Comparison of ENCODE assay signal across 18 cellular contexts in genomic region chr3:195887670-195888069, GRCh38. TPM values are rescaled to one million over a fixed set of nuclear protein-coding genes. Genes with fewer than 3 reads are reported as not detected.
A peak's percentile ranks its signal among the peaks of the same experiment; 100 is the strongest.
DNase-seq lines count a peak whose midpoint lies in the region; ATAC-seq, FAIRE-seq and TF ChIP-seq lines count a peak whose summit lies in the region.
"Had no signal": no experiment of that assay in that cellular context is flagged by ENCODE, and none has a peak within 500 bp of the region (broad histone marks: within the 10 kb centered on the region; RNA-seq: fewer than 3 reads in every experiment).

No MANE protein-coding gene starts in this region.

- no peak overlapping the region for H2BK15ac ChIP-seq in H9 (ENCODE audit: low read depth, low read length)

- H2BK120ac ChIP-seq in H9 (ENCODE audit: low read depth, low read length, poor library complexity, severe bottlenecking), result no peak overlapping the region

- DNase-seq in activated naive CD8-positive, alpha-beta T cell treated with anti-CD3 and anti-CD28 coated beads for 36 hours, result no peak
- no peak for DNase-seq in activated naive CD8-positive, alpha-beta T cell treated with anti-CD3 and anti-CD28 coated beads, Interleukin-2, amount 50 U/mL, for 24 hours
- DNase-seq in H9 (no peak), K562 (ENCODE audit: extremely low read depth in 1 of 4, low spot score in 3 of 4) (no peak), psoas muscle (peak in 1 of 2 donors; percentile 43), nucleus accumbens (lab: John Stamatoyannopoulos, UW) (no peak)
- no peak for DNase-seq in activated T-cell treated with anti-CD3 and anti-CD28 coated beads, Interleukin-2, amount 50 U/mL, for 4 hours
- DNase-seq: 8988T, DND-41, GM23248, NCI-H1105 treated with DMSO at 0.1 percent for 48 hours, NCI-H1694, NCI-H774, SHP77 treated with DMSO at 0.1 percent for 48 hours had no signal

- peaks cover 4% of the 10 kb centered on the region for H3K9me1 ChIP-seq in K562 (ENCODE audit: control insufficient read depth, insufficient read depth, low read length)

- no peak overlapping the region for H2BK5ac ChIP-seq in H9 (ENCODE audit: insufficient read length, low read length)

- no peaks in the 10 kb centered on the region for H3K9me3 ChIP-seq in H9 (ENCODE audit: control insufficient read depth, low read depth, low read length)
- H3K9me3 ChIP-seq in K562 (replicated peaks; ENCODE audit: control insufficient read depth, insufficient read depth, low read depth, low read length), result peaks cover 1% of the 10 kb centered on the region; the same call in 1 of the 2 replicates
- H3K9me3 ChIP-seq in psoas muscle, result no peaks in the 10 kb centered on the region

- H3K79me1 ChIP-seq in H9 (ENCODE audit: insufficient read depth, low read depth, low read length, poor library complexity, severe bottlenecking), result no peaks in the 10 kb centered on the region

- no peak overlapping the region for H3K4me3 Mint-ChIP-seq in activated naive CD8-positive, alpha-beta T cell treated with anti-CD3 and anti-CD28 coated beads for 36 hours
- H3K4me3 Mint-ChIP-seq in activated naive CD8-positive, alpha-beta T cell treated with anti-CD3 and anti-CD28 coated beads, Interleukin-2, amount 50 U/mL, for 24 hours, result no peak overlapping the region
- H3K4me3 Mint-ChIP-seq in H9, result no peak overlapping the region
- no peak overlapping the region for H3K4me3 Mint-ChIP-seq in activated T-cell treated with anti-CD3 and anti-CD28 coated beads, Interleukin-2, amount 50 U/mL, for 4 hours
- H3K4me3 Mint-ChIP-seq: B cell had no signal

- H4K5ac ChIP-seq in H9 (ENCODE audit: insufficient read length, low read depth, low read length), result no peak overlapping the region

- no peak overlapping the region for H2AK5ac ChIP-seq in H9 (ENCODE audit: insufficient read length, low read length)

- H3K9me3 Mint-ChIP-seq in activated naive CD8-positive, alpha-beta T cell treated with anti-CD3 and anti-CD28 coated beads for 36 hours, result no peaks in the 10 kb centered on the region
- H3K9me3 Mint-ChIP-seq in activated naive CD8-positive, alpha-beta T cell treated with anti-CD3 and anti-CD28 coated beads, Interleukin-2, amount 50 U/mL, for 24 hours, result no peaks in the 10 kb centered on the region
- H3K9me3 Mint-ChIP-seq in H9, result no peaks in the 10 kb centered on the region
- no peaks in the 10 kb centered on the region for H3K9me3 Mint-ChIP-seq in activated T-cell treated with anti-CD3 and anti-CD28 coated beads, Interleukin-2, amount 50 U/mL, for 4 hours

- intact Hi-C loops in K562 (cut with micrococcal nuclease) (loop anchor here (2.0 kb wide), 1 partner anchor 25 kb away; no protein-coding TSS in a partner anchor), psoas muscle (cut with DNase I) (no loop called here)

- H4K20me1 ChIP-seq in H9 (ENCODE audit: control insufficient read depth, insufficient read depth, insufficient read length) (no peaks in the 10 kb centered on the region), K562 (replicated peaks; ENCODE audit: control insufficient read depth, insufficient read depth, low read length) (no peaks in the 10 kb centered on the region)

- no peak overlapping the region for H3K9ac ChIP-seq in H9 (ENCODE audit: extremely low read depth, insufficient read length, low read length)
- no peak overlapping the region for H3K9ac ChIP-seq in K562 (ENCODE audit: insufficient read depth in 1 of 2, low read depth in 2 of 2, low read length in 2 of 2)
- H3K9ac ChIP-seq: GM23248 had no signal

- H4K8ac ChIP-seq in H9 (replicated peaks; ENCODE audit: insufficient read length, low read depth, low read length), result no peak overlapping the region

- no peaks in the 10 kb centered on the region for H3K23me2 ChIP-seq in H9 (ENCODE audit: insufficient read length, low read depth, low read length, poor library complexity, severe bottlenecking)

- no CpG with 5 or more reads among the region's 36 CpGs for WGBS in H9 (ENCODE audit: extremely low coverage, insufficient read length, low lambda C conversion rate)
- 92% methylated on average over 21 of the region's 36 CpGs for WGBS in K562 (ENCODE audit: insufficient coverage, low coverage, missing lambda C conversion rate)
- 93 to 94% (median 94%) methylated on average over 36 of the region's 36 CpGs for WGBS in psoas muscle, 3 donors

- H3K79me2 ChIP-seq in H9 (ENCODE audit: insufficient read depth, low read length), result no peaks in the 10 kb centered on the region
- H3K79me2 ChIP-seq in K562 (ENCODE audit: control insufficient read depth, insufficient read depth, low read length), result no peaks in the 10 kb centered on the region

- no peak for TF ChIP-seq EP300 in K562 (IDR thresholded peaks at IDR 0.05; ENCODE audit: low read length)

- CTCF ChIA-PET in K562 (lab: Yijun Ruan, JAX; ENCODE audit: low intra/inter-chr PET ratio), result no interaction called here

- H3K27me3 ChIP-seq in H9 (ENCODE audit: insufficient read depth, low read length) (no peaks in the 10 kb centered on the region), K562 (ENCODE audit: control insufficient read depth in 2 of 2, insufficient read depth in 2 of 2, low read length in 2 of 2) (no peaks in the 10 kb centered on the region), psoas muscle (ENCODE audit: insufficient read depth in 3 of 3, low read length in 2 of 3) (no peaks in the 10 kb centered on the region)

- H2AFZ ChIP-seq in H9 (ENCODE audit: low read length), result no peak overlapping the region
- H2AFZ ChIP-seq in K562 (ENCODE audit: low read depth, low read length), result no peak overlapping the region
- H2AFZ ChIP-seq: GM23248 had no signal

- no peak overlapping the region for H3T11ph ChIP-seq in H9 (ENCODE audit: low read length)

- H2BK12ac ChIP-seq in H9 (ENCODE audit: insufficient read length, low read depth, low read length), result no peak overlapping the region

- H3K56ac ChIP-seq in H9 (ENCODE audit: insufficient read length, low read depth, low read length), result no peak overlapping the region

- H3K4me1 ChIP-seq in H9 (ENCODE audit: insufficient read depth, low read length), result peaks cover 8% of the 10 kb centered on the region; the same call in 1 of the 2 replicates
- H3K4me1 ChIP-seq in K562 (replicated peaks in 1 of 2; ENCODE audit: control insufficient read depth in 2 of 2, insufficient read depth in 2 of 2, low read length in 2 of 2), result peaks cover 19 to 66% of the 10 kb centered on the region in 2 experiments; a peak in 4 of 5 replicates
- H3K4me1 ChIP-seq in psoas muscle, result peaks cover 77% of the 10 kb centered on the region

- H3K14ac ChIP-seq in H9 (ENCODE audit: insufficient read depth, low read length), result no peak overlapping the region

- BruUV-seq in K562 (replicated peaks; lab: Mats Ljungman, UMichigan), result no TSS peak

- no peak for TF ChIP-seq RAD21 in K562 (CRISPR knock-in tag; conservative IDR thresholded peaks at IDR 0.05 in 1 of 2, IDR thresholded peaks at IDR 0.05 in 1 of 2)

- H3K4me3 ChIP-seq in K562 (no peak overlapping the region), psoas muscle (no peak overlapping the region)
- H3K4me3 ChIP-seq: GM23248 had no signal

- no peaks in the 10 kb centered on the region for H3K36me3 Mint-ChIP-seq in activated naive CD8-positive, alpha-beta T cell treated with anti-CD3 and anti-CD28 coated beads for 36 hours
- peaks cover 2% of the 10 kb centered on the region for H3K36me3 Mint-ChIP-seq in activated naive CD8-positive, alpha-beta T cell treated with anti-CD3 and anti-CD28 coated beads, Interleukin-2, amount 50 U/mL, for 24 hours (ENCODE audit: low read depth)
- H3K36me3 Mint-ChIP-seq in H9 (ENCODE audit: insufficient read depth in 1 of 3, low read depth in 3 of 3), result peaks cover 6 to 20% (median 13%) of the 10 kb centered on the region in 3 experiments; a peak in 5 of 7 replicates
- H3K36me3 Mint-ChIP-seq in activated T-cell treated with anti-CD3 and anti-CD28 coated beads, Interleukin-2, amount 50 U/mL, for 4 hours (ENCODE audit: insufficient read depth), result peaks cover 13% of the 10 kb centered on the region

- ATAC-seq in activated naive CD8-positive, alpha-beta T cell treated with anti-CD3 and anti-CD28 coated beads, Interleukin-2, amount 50 U/mL, for 24 hours, result no peak
- ATAC-seq in K562 (no peak), psoas muscle (no peak), GM21619 (IDR thresholded peaks at IDR 0.05; ENCODE audit: unreplicated experiment) (no peak)
- ATAC-seq in activated T-cell treated with anti-CD3 and anti-CD28 coated beads, Interleukin-2, amount 50 U/mL, for 4 hours, result no peak
- ATAC-seq: HCT116 had no signal

- TF ChIP-seq CTCF in H9 (conservative IDR thresholded peaks at IDR 0.05) (no peak), K562 (IDR thresholded peaks at IDR 0.05 in 2 of 3, conservative IDR thresholded peaks at IDR 0.05 in 1 of 3; ENCODE audit: insufficient read depth in 2 of 3, low read depth in 1 of 3, low read length in 3 of 3) (no peak), psoas muscle (IDR thresholded peaks at IDR 0.05) (no peak)

- in situ Hi-C loops in K562 (cut with MboI), result loop anchor here (25.0 kb wide), 1 partner anchor 625 kb away; the partner anchor contains the start of genes RNF168 and SMCO1

- H3K36me3 ChIP-seq in K562 (ENCODE audit: control insufficient read depth, insufficient read depth, low read length) (peaks cover 7% of the 10 kb centered on the region; the same call in 1 of the 3 replicates), psoas muscle (ENCODE audit: insufficient read depth in 1 of 2, low read depth in 1 of 2) (peaks cover 0 to 26% of the 10 kb centered on the region in 2 donors)

- H4K91ac ChIP-seq in H9 (ENCODE audit: insufficient read length, low read depth, low read length), result no peak overlapping the region

- no peak overlapping the region for H3K27ac ChIP-seq in H9 (ENCODE audit: insufficient read length, low read depth, low read length)
- H3K27ac ChIP-seq in K562 (ENCODE audit: extremely low read depth, low read depth, low read length), result no peak overlapping the region
- peak overlapping the region; percentile 91 for H3K27ac ChIP-seq in psoas muscle
- H3K27ac ChIP-seq: GM23248 had no signal

- no peak overlapping the region for H3K4ac ChIP-seq in H9 (ENCODE audit: low read depth, low read length)

- no peak overlapping the region for H2BK20ac ChIP-seq in H9 (ENCODE audit: low read depth, low read length, poor library complexity, severe bottlenecking)

- no peak overlapping the region for H3K4me2 ChIP-seq in H9 (ENCODE audit: insufficient read depth, insufficient read length, low read length)
- no peak overlapping the region for H3K4me2 ChIP-seq in K562 (ENCODE audit: insufficient read depth, low read length)

- no peak overlapping the region for H3K23ac ChIP-seq in H9 (ENCODE audit: insufficient read length, low read depth, low read length)

- no peaks in the 10 kb centered on the region for H3K27me3 Mint-ChIP-seq in activated naive CD8-positive, alpha-beta T cell treated with anti-CD3 and anti-CD28 coated beads for 36 hours
- no peaks in the 10 kb centered on the region for H3K27me3 Mint-ChIP-seq in activated naive CD8-positive, alpha-beta T cell treated with anti-CD3 and anti-CD28 coated beads, Interleukin-2, amount 50 U/mL, for 24 hours
- H3K27me3 Mint-ChIP-seq in H9 (ENCODE audit: low read depth), result no peaks in the 10 kb centered on the region
- H3K27me3 Mint-ChIP-seq in activated T-cell treated with anti-CD3 and anti-CD28 coated beads, Interleukin-2, amount 50 U/mL, for 4 hours (ENCODE audit: low read depth), result no peaks in the 10 kb centered on the region
- H3K27me3 Mint-ChIP-seq: B cell had no signal

- POLR2A ChIA-PET in K562 (lab: Yijun Ruan, JAX), result no interaction called here

- peak overlapping the region; percentile 25 for H3K27ac Mint-ChIP-seq in activated naive CD8-positive, alpha-beta T cell treated with anti-CD3 and anti-CD28 coated beads for 36 hours
- H3K27ac Mint-ChIP-seq in activated naive CD8-positive, alpha-beta T cell treated with anti-CD3 and anti-CD28 coated beads, Interleukin-2, amount 50 U/mL, for 24 hours, result no peak overlapping the region
- H3K27ac Mint-ChIP-seq in H9, result peak overlapping the region in 2 of 3 experiments; percentile 21 to 57; a peak in 2 of 7 replicates
- H3K27ac Mint-ChIP-seq: B cell had no signal

- H3K4me1 Mint-ChIP-seq in activated naive CD8-positive, alpha-beta T cell treated with anti-CD3 and anti-CD28 coated beads for 36 hours, result no peaks in the 10 kb centered on the region
- peaks cover 3% of the 10 kb centered on the region for H3K4me1 Mint-ChIP-seq in activated naive CD8-positive, alpha-beta T cell treated with anti-CD3 and anti-CD28 coated beads, Interleukin-2, amount 50 U/mL, for 24 hours
- H3K4me1 Mint-ChIP-seq in H9, result peaks cover 36 to 54% of the 10 kb centered on the region in 2 experiments
- peaks cover 4% of the 10 kb centered on the region for H3K4me1 Mint-ChIP-seq in activated T-cell treated with anti-CD3 and anti-CD28 coated beads, Interleukin-2, amount 50 U/mL, for 4 hours (ENCODE audit: low read depth)

- no peak overlapping the region for H3K18ac ChIP-seq in H9 (ENCODE audit: insufficient read length, low read depth, low read length)

- no peak for TF ChIP-seq POLR2A in K562 (conservative IDR thresholded peaks at IDR 0.05)

- no peak for FAIRE-seq in K562 (lab: Jason Lieb, UNC)
- FAIRE-seq: RCC 7860 had no signal

RNA-seq across cellular contexts. Expression of gene TNK2, which starts 20.7 kb away (rescaled TPM):
- 10 to 100 TPM; 34.6 to 35.1 TPM for total RNA-seq in activated naive CD8-positive, alpha-beta T cell treated with anti-CD3 and anti-CD28 coated beads for 36 hours
- total RNA-seq in H9 (2021) (34.5 and 35.3 TPM in 2 replicates), K562 (2014; rRNA removed) (10.9 and 15.3 TPM in 2 replicates), K562 (2014; rRNA removed; fragmentation: Illumina TruSeq; extraction: Trizol) (2.3 and 2.4 TPM in 2 replicates), K562 (2015; rRNA removed; fragmentation: Illumina TruSeq; extraction: Trizol) (8.2 TPM in 2 replicates), K562 (2021) (22.8 and 33.8 TPM in 2 replicates), psoas muscle (100 to 1,000 TPM in 1 of 4 donors, 10 to 100 TPM in 3; 41.7 to 322 (median 77.6) TPM)
- 20.1 and 59.7 TPM in 2 replicates for total RNA-seq in K562 (2011; cell fraction: chromatin; rRNA removed; ENCODE audit: low replicate concordance)
- total RNA-seq in K562 (2011; cell fraction: nucleolus; rRNA removed), result 29.2 and 29.7 TPM in 2 replicates
- total RNA-seq in K562 (2011; cell fraction: nucleoplasm; rRNA removed), result 20.2 and 23.4 TPM in 2 replicates
- polyA plus RNA-seq in K562 (2011; rRNA removed) (5.3 and 6.4 TPM in 2 replicates), K562 (2014; fragmentation: Illumina TruSeq; extraction: Trizol) (6.5 and 13.2 TPM in 2 replicates), K562 (2014; fragmentation: Nextera tagmentation; extraction: Ambion mirVana) (under 1 TPM; 0.03 to 0.14 TPM), K562 (2014; rRNA removed) (17.6 and 18.8 TPM in 2 replicates), psoas muscle (10 to 100 TPM; 37.1 to 67.1 (median 52.2) TPM)
- 5.6 and 14.8 TPM in 2 replicates for polyA plus RNA-seq in K562 (2011; cell fraction: cytosol; rRNA removed)
- 34.5 and 55.3 TPM in 2 replicates for polyA plus RNA-seq in K562 (2011; cell fraction: nucleus; rRNA removed)
- 13.8 and 19.9 TPM in 2 replicates for polyA plus RNA-seq in K562 (2012)
- 2.9 and 5.0 TPM in 2 replicates for polyA minus RNA-seq in K562 (2011; rRNA and poly(A)+ RNA removed)
- polyA minus RNA-seq in K562 (2011; cell fraction: cytosol; rRNA and poly(A)+ RNA removed), result 10.4 and 17.2 TPM in 2 replicates
- polyA minus RNA-seq in K562 (2011; cell fraction: nucleus; rRNA and poly(A)+ RNA removed), result 9.0 and 9.8 TPM in 2 replicates
- 10 to 100 TPM; 33.3 to 41.2 (median 40.7) TPM for total RNA-seq in activated T-cell treated with anti-CD3 and anti-CD28 coated beads, Interleukin-2, amount 50 U/mL, for 4 hours
